2 cellular contexts compared by ENCODE assay signal in the genomic region with DNA sequence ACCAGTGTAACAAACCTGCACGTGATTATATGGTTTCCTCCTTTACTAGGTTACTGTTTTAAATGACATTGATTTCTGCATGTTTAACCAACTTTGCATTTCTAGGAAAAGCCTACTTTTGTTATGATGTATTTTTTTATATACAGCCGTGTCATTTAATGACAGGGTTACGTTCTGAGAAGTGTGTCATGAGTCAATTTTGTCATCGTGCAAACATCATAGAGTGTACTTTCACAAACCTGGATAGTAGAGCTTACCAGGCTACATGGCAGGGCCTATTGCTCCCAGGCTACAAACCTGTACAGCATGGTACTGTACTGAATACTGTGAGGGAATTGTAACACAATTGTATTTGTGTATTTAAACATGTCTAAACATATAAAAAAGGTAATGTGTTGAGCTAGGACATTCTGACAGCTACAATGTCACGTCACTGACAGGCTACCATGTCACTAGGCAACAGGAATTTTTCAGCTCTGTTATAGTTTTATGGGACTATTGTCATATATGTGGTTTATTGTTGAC.
TF ChIP-seq lines count a peak whose summit lies in the region.

No MANE protein-coding gene starts in this region.

TF ChIP-seq in endothelial cell of umbilical vein, 7 proteins besides CTCF, POLR2A, EP300 and RAD21 (continued from another document):
- TF ChIP-seq GATA2 (IDR thresholded peaks at IDR 0.05; ENCODE audit: insufficient read depth, insufficient read length, low read depth, low read length) (no peak), POLR2AphosphoS5 (IDR thresholded peaks at IDR 0.05; ENCODE audit: insufficient read depth, low read depth, low read length) (no peak), FOS (IDR thresholded peaks at IDR 0.05; ENCODE audit: borderline replicate concordance, insufficient read depth, low read length) (no peak), MYC (IDR thresholded peaks at IDR 0.05; ENCODE audit: low read depth, low read length) (no peak), JUN (IDR thresholded peaks at IDR 0.05; ENCODE audit: borderline replicate concordance, insufficient read depth, insufficient read length, low read depth) (no peak)
- TF ChIP-seq, protein P1, sequence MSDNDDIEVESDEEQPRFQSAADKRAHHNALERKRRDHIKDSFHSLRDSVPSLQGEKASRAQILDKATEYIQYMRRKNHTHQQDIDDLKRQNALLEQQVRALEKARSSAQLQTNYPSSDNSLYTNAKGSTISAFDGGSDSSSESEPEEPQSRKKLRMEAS (IDR thresholded peaks at IDR 0.05; ENCODE audit: insufficient read depth, insufficient read length), result no peak

TF ChIP-seq in HepG2, 621 proteins besides CTCF, POLR2A, EP300 and RAD21:
- TF ChIP-seq, protein P2, sequence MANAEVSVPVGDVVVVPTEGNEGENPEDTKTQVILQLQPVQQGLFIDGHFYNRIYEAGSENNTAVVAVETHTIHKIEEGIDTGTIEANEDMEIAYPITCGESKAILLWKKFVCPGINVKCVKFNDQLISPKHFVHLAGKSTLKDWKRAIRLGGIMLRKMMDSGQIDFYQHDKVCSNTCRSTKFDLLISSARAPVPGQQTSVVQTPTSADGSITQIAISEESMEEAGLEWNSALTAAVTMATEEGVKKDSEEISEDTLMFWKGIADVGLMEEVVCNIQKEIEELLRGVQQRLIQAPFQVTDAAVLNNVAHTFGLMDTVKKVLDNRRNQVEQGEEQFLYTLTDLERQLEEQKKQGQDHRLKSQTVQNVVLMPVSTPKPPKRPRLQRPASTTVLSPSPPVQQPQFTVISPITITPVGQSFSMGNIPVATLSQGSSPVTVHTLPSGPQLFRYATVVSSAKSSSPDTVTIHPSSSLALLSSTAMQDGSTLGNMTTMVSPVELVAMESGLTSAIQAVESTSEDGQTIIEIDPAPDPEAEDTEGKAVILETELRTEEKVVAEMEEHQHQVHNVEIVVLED (CRISPR knock-in tag; IDR thresholded peaks at IDR 0.05; ENCODE audit: borderline replicate concordance), result no peak
- TF ChIP-seq ZNF747 (CRISPR knock-in tag; IDR thresholded peaks at IDR 0.05; ENCODE audit: borderline replicate concordance), result no peak
- TF ChIP-seq POLR2G (IDR thresholded peaks at IDR 0.05; ENCODE audit: low read depth, low read length), result no peak
- no peak for TF ChIP-seq NFYC (CRISPR knock-in tag; IDR thresholded peaks at IDR 0.05)
- TF ChIP-seq SNRNP70 (IDR thresholded peaks at IDR 0.05; ENCODE audit: low read depth, low read length), result no peak
- TF ChIP-seq SRSF1 (optimal IDR thresholded peaks at IDR 0.05; ENCODE audit: low read depth, low read length), result no peak
